In genomic region chr3:49410102-49410843, GRCh38 we compare ENCODE assay signal across 1 cellular context.
TF ChIP-seq lines count a peak whose summit lies in the region.

No MANE protein-coding gene starts in this region.

TF ChIP-seq in GM23338, 12 proteins besides CTCF, POLR2A, EP300 and RAD21 (continued from another document):
- TF ChIP-seq, protein P1, sequence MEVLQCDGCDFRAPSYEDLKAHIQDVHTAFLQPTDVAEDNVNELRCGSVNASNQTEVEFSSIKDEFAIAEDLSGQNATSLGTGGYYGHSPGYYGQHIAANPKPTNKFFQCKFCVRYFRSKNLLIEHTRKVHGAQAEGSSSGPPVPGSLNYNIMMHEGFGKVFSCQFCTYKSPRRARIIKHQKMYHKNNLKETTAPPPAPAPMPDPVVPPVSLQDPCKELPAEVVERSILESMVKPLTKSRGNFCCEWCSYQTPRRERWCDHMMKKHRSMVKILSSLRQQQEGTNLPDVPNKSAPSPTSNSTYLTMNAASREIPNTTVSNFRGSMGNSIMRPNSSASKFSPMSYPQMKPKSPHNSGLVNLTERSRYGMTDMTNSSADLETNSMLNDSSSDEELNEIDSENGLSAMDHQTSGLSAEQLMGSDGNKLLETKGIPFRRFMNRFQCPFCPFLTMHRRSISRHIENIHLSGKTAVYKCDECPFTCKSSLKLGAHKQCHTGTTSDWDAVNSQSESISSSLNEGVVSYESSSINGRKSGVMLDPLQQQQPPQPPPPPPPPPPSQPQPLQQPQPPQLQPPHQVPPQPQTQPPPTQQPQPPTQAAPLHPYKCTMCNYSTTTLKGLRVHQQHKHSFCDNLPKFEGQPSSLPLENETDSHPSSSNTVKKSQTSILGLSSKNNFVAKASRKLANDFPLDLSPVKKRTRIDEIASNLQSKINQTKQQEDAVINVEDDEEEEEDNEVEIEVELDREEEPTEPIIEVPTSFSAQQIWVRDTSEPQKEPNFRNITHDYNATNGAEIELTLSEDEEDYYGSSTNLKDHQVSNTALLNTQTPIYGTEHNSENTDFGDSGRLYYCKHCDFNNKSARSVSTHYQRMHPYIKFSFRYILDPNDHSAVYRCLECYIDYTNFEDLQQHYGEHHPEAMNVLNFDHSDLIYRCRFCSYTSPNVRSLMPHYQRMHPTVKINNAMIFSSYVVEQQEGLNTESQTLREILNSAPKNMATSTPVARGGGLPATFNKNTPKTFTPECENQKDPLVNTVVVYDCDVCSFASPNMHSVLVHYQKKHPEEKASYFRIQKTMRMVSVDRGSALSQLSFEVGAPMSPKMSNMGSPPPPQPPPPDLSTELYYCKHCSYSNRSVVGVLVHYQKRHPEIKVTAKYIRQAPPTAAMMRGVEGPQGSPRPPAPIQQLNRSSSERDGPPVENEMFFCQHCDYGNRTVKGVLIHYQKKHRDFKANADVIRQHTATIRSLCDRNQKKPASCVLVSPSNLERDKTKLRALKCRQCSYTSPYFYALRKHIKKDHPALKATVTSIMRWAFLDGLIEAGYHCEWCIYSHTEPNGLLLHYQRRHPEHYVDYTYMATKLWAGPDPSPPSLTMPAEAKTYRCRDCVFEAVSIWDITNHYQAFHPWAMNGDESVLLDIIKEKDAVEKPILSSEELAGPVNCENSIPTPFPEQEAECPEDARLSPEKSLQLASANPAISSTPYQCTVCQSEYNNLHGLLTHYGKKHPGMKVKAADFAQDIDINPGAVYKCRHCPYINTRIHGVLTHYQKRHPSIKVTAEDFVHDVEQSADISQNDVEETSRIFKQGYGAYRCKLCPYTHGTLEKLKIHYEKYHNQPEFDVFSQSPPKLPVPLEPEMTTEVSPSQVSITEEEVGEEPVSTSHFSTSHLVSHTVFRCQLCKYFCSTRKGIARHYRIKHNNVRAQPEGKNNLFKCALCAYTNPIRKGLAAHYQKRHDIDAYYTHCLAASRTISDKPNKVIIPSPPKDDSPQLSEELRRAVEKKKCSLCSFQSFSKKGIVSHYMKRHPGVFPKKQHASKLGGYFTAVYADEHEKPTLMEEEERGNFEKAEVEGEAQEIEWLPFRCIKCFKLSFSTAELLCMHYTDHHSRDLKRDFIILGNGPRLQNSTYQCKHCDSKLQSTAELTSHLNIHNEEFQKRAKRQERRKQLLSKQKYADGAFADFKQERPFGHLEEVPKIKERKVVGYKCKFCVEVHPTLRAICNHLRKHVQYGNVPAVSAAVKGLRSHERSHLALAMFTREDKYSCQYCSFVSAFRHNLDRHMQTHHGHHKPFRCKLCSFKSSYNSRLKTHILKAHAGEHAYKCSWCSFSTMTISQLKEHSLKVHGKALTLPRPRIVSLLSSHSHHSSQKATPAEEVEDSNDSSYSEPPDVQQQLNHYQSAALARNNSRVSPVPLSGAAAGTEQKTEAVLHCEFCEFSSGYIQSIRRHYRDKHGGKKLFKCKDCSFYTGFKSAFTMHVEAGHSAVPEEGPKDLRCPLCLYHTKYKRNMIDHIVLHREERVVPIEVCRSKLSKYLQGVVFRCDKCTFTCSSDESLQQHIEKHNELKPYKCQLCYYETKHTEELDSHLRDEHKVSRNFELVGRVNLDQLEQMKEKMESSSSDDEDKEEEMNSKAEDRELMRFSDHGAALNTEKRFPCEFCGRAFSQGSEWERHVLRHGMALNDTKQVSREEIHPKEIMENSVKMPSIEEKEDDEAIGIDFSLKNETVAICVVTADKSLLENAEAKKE (CRISPR knock-in tag; IDR thresholded peaks at IDR 0.05) = no peak
- TF ChIP-seq EZH2phosphoT487 (IDR thresholded peaks at IDR 0.05; ENCODE audit: unreplicated experiment) = no peak
- no peak for TF ChIP-seq REST (IDR thresholded peaks at IDR 0.05; ENCODE audit: unreplicated experiment)
- no peak for TF ChIP-seq NANOG (IDR thresholded peaks at IDR 0.05; ENCODE audit: borderline replicate concordance)
- no peak for TF ChIP-seq ZNF114 (CRISPR knock-in tag; IDR thresholded peaks at IDR 0.05)
- TF ChIP-seq ETS1 (IDR thresholded peaks at IDR 0.05) = no peak
- TF ChIP-seq CREB1 (CRISPR knock-in tag; IDR thresholded peaks at IDR 0.05; ENCODE audit: low read depth) = no peak
- no peak for TF ChIP-seq JUNB (IDR thresholded peaks at IDR 0.05; ENCODE audit: unreplicated experiment)
- TF ChIP-seq STAT1 (IDR thresholded peaks at IDR 0.05; ENCODE audit: unreplicated experiment) = no peak
